ENCODE assay signal across 16 cellular contexts in genomic region chr6:54990001-54990400, GRCh38.
DNase-seq lines count a peak whose midpoint lies in the region; ATAC-seq lines count a peak whose summit lies in the region.
"Had no signal": no experiment of that assay in that cellular context is flagged by ENCODE, and none has a peak within 500 bp of the region (broad histone marks: within the 10 kb centered on the region; RNA-seq: fewer than 3 reads in every experiment).

No MANE protein-coding gene starts in this region.

- H3K36me3 ChIP-seq in adipocyte (ENCODE audit: control insufficient read depth, insufficient read depth, low read length, severe bottlenecking): no peaks in the 10 kb centered on the region
- H3K36me3 ChIP-seq: BLaER1 had no signal

- ATAC-seq in GM21786 (IDR thresholded peaks at IDR 0.05; ENCODE audit: unreplicated experiment): no peak
- ATAC-seq: CD8-positive, alpha-beta T cell; Panc1 had no signal

- H3K9me3 ChIP-seq in adipocyte (ENCODE audit: control insufficient read depth, low read length): peaks cover 19% of the 10 kb centered on the region

- no peaks in the 10 kb centered on the region for H3K4me1 ChIP-seq in adipocyte (ENCODE audit: control insufficient read depth, insufficient read depth, low read length)
- H3K4me1 ChIP-seq: BLaER1 had no signal

- DNase-seq in NCI-H510A treated with DMSO at 0.1 percent for 48 hours (lab: John Stamatoyannopoulos, UW) (peak; percentile 42), NCI-H510A (lab: John Stamatoyannopoulos, UW) (no peak), adipocyte (ENCODE audit: low read depth) (peak; percentile 4), kidney tubule cell (ENCODE audit: low spot score) (peak; percentile 35), NCI-H82 treated with DMSO at 0.1 percent for 48 hours (lab: John Stamatoyannopoulos, UW; ENCODE audit: unreplicated experiment) (no peak), ureter (ENCODE audit: low spot score) (no peak)
- no peak for DNase-seq in activated naive CD4-positive, alpha-beta T cell treated with anti-CD3 and anti-CD28 coated beads, Interleukin-2, amount 50 U/mL, for 16 hours
- DNase-seq: CD8-positive, alpha-beta T cell; GF-D8; Karpas-422; NCI-H187 treated with DMSO at 0.1 percent for 48 hours; NCI-H446; NCI-H774 had no signal

- no peak overlapping the region for H3K4me3 ChIP-seq in adipocyte (ENCODE audit: low read length)
- H3K4me3 ChIP-seq: BLaER1 had no signal

- no peaks in the 10 kb centered on the region for H3K27me3 ChIP-seq in adipocyte (replicated peaks; ENCODE audit: control insufficient read depth, insufficient read depth, low read length)
- H3K27me3 ChIP-seq: BLaER1 had no signal

- no peak overlapping the region for H3K9ac ChIP-seq in adipocyte (ENCODE audit: low read length)
- H3K9ac ChIP-seq: BLaER1 had no signal

Comparison
In these comparisons a context has a peak if more than half of its experiments do, and no peak if none do; other contexts are left out.
1. DNase-seq: peak in NCI-H510A treated with DMSO at 0.1 percent for 48 hours (single experiment), adipocyte (single experiment) and kidney tubule cell (single experiment); none in NCI-H510A (single experiment), NCI-H82 treated with DMSO at 0.1 percent for 48 hours (single experiment), activated naive CD4-positive, alpha-beta T cell treated with anti-CD3 and anti-CD28 coated beads, Interleukin-2, amount 50 U/mL, for 16 hours (single experiment) and ureter (single experiment).